8 cellular contexts compared by ENCODE assay signal in the genomic region with DNA sequence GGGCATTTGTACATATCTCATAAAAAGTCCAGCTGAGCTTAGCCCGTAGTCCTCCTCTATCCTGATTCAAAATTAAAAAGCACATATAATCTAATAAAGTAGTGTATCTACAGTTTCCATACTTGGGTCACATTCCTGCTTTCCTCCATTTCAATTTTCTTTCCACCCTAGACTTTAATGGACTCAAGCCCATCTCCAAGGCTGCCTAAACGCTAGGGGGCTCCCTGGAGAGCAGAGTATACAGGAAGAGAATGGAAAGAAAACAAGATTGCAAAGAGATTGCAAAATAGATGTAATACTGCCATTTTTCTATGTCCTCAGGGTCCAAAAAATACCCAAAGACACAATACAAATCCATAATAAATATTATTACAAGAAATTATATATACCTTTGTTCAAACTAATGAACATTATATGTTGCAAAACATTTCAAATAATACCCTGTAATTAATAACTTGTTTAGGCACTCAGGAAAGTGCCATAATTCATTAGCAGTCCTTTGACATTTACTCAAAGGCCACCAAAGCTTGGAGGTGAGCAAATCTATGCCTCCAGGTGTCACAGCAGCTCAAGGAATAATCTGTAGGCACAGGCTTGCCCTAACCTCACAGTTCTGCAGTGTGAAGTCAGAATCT. TPM values are rescaled to one million over a fixed set of nuclear protein-coding genes. Genes with fewer than 3 reads are reported as not detected.
A peak's percentile ranks its signal among the peaks of the same experiment; 100 is the strongest.
DNase-seq lines count a peak whose midpoint lies in the region; ATAC-seq and TF ChIP-seq lines count a peak whose summit lies in the region.

No MANE protein-coding gene starts in this region.

- H3K9me3 Mint-ChIP-seq in CD8-positive, alpha-beta T cell, result no peaks in the 10 kb centered on the region
- no peaks in the 10 kb centered on the region for H3K9me3 Mint-ChIP-seq in type B pancreatic cell

- intact Hi-C loops in CD8-positive, alpha-beta T cell (cut with DNase I, micrococcal nuclease), result loop anchor here (1.0 to 10.0 kb wide), 8 partner anchors 75 to 1258 kb away; partner anchors contain the start of genes GCLC (in 1 of the 2), GSTA4 (in 1 of the 2) and PAQR8 (in 1 of the 2)

- H3K9ac ChIP-seq in neural cell (ENCODE audit: low read length), result no peak overlapping the region

- peaks cover 42% of the 10 kb centered on the region for H3K4me1 Mint-ChIP-seq in CD8-positive, alpha-beta T cell (ENCODE audit: low read depth)
- peaks cover 17% of the 10 kb centered on the region for H3K4me1 Mint-ChIP-seq in type B pancreatic cell (ENCODE audit: unreplicated experiment)

- TF ChIP-seq CTCF in CD8-positive, alpha-beta T cell (IDR thresholded peaks at IDR 0.05), result peak; percentile 57
- TF ChIP-seq CTCF in HL-60 (IDR thresholded peaks at IDR 0.05; ENCODE audit: insufficient read depth, low read length) (peak; percentile 65), neural cell (IDR thresholded peaks at IDR 0.05; ENCODE audit: poor library complexity, severe bottlenecking) (peak; percentile 12), type B pancreatic cell (conservative IDR thresholded peaks at IDR 0.05) (peak; percentile 83)

- no peaks in the 10 kb centered on the region for H4K20me1 ChIP-seq in neural cell (ENCODE audit: insufficient read depth)

- no peak for TF ChIP-seq EP300 in neural cell (conservative IDR thresholded peaks at IDR 0.05; ENCODE audit: poor library complexity, severe bottlenecking)

- H3K4me2 ChIP-seq in neural cell (ENCODE audit: low read length), result no peak overlapping the region

- peaks cover 18% of the 10 kb centered on the region for H3K79me2 ChIP-seq in neural cell (replicated peaks; ENCODE audit: insufficient read depth, low read length)

- H3K36me3 ChIP-seq in CD8-positive, alpha-beta T cell (ENCODE audit: insufficient read depth, low read length), result peaks cover 6% of the 10 kb centered on the region
- H3K36me3 ChIP-seq in neural cell (ENCODE audit: insufficient read depth, low read length), result no peaks in the 10 kb centered on the region

- H3K4me3 Mint-ChIP-seq in CD8-positive, alpha-beta T cell, result peak overlapping the region; percentile 29
- H3K4me3 Mint-ChIP-seq in type B pancreatic cell, result peak overlapping the region; percentile 76

- H3F3A ChIP-seq in neural cell (ENCODE audit: insufficient read depth, low read length, poor library complexity, severe bottlenecking), result no peaks in the 10 kb centered on the region

- POLR2A ChIA-PET in CD8-positive, alpha-beta T cell (lab: Charles Lee), result interaction anchor here (2.3 to 4.7 kb wide), 6 partner anchors 21 to 133 kb away, joined by 9 to 68 read pairs (median 22); partner anchors contain the start of genes EFHC1 and PAQR8

- H3K4me3 ChIP-seq in CD8-positive, alpha-beta T cell (ENCODE audit: low read depth, low read length), result no peak overlapping the region
- H3K4me3 ChIP-seq in HL-60 (replicated peaks; ENCODE audit: insufficient read depth, low read length), result no peak overlapping the region
- no peak overlapping the region for H3K4me3 ChIP-seq in neural cell (ENCODE audit: low read length)

- H3K27ac Mint-ChIP-seq in CD8-positive, alpha-beta T cell, result peak overlapping the region; percentile 23
- peak overlapping the region; percentile 42 for H3K27ac Mint-ChIP-seq in type B pancreatic cell

- H3K9me3 ChIP-seq in CD8-positive, alpha-beta T cell (ENCODE audit: low read length), result no peaks in the 10 kb centered on the region
- no peaks in the 10 kb centered on the region for H3K9me3 ChIP-seq in neural cell (ENCODE audit: low read length)

- H3K9me2 ChIP-seq in neural cell (ENCODE audit: insufficient read depth, low read length), result no peaks in the 10 kb centered on the region

- CTCF ChIA-PET in CD8-positive, alpha-beta T cell (lab: Charles Lee), result interaction anchor here (0.6 to 10.6 kb wide), 19 partner anchors 9 to 378 kb away, joined by 3 to 229 read pairs (median 8); partner anchors contain the start of genes EFHC1 and PAQR8

- H3K27me3 Mint-ChIP-seq in CD8-positive, alpha-beta T cell (ENCODE audit: low read depth), result no peaks in the 10 kb centered on the region
- H3K27me3 Mint-ChIP-seq in type B pancreatic cell, result no peaks in the 10 kb centered on the region

- H3K27me3 ChIP-seq in CD8-positive, alpha-beta T cell (ENCODE audit: insufficient read depth, low read length), result no peaks in the 10 kb centered on the region
- H3K27me3 ChIP-seq in HL-60 (ENCODE audit: insufficient read depth, poor library complexity, severe bottlenecking), result no peaks in the 10 kb centered on the region
- H3K27me3 ChIP-seq in neural cell (ENCODE audit: insufficient read depth, low read depth, low read length), result no peaks in the 10 kb centered on the region

- H2AFZ ChIP-seq in neural cell (ENCODE audit: low read depth, low read length), result no peak overlapping the region

- no peak for TF ChIP-seq RAD21 in neural cell (conservative IDR thresholded peaks at IDR 0.05)

- no peak overlapping the region for H3K27ac ChIP-seq in CD8-positive, alpha-beta T cell (ENCODE audit: low read depth, low read length)
- H3K27ac ChIP-seq in HL-60 (replicated peaks) (peak overlapping the region; percentile 37), neural cell (ENCODE audit: low read length) (no peak overlapping the region)

- DNase-seq in CD8-positive, alpha-beta T cell, result peak in 6 of 7 experiments; percentile 36 to 63 (median 58)
- DNase-seq in HL-60 (ENCODE audit: low read depth in 1 of 2, low spot score in 1 of 2), result peak in 1 of 2 experiments; percentile 91
- DNase-seq in NCI-H82 (lab: John Stamatoyannopoulos, UW), result peak; percentile 85
- DNase-seq in activated CD8-positive, alpha-beta memory T cell treated with anti-CD3 and anti-CD28 coated beads, Interleukin-2, amount 50 U/mL, for 24 hours (ENCODE audit: extremely low read depth), result peak; percentile 23
- DNase-seq in erythroblast (lab: John Stamatoyannopoulos, UW), result peak; percentile 69 to 79
- no peak for DNase-seq in type B pancreatic cell (ENCODE audit: extremely low spot score, unreplicated experiment)

- H3K4me1 ChIP-seq in CD8-positive, alpha-beta T cell (ENCODE audit: insufficient read depth, low read length), result peaks cover 36% of the 10 kb centered on the region

- TF ChIP-seq POLR2A in erythroblast (IDR thresholded peaks at IDR 0.05; ENCODE audit: low read length), result no peak

- ATAC-seq in CD8-positive, alpha-beta T cell, result no peak
- ATAC-seq in HG02840 (IDR thresholded peaks at IDR 0.05; ENCODE audit: low FRiP score, unreplicated experiment), result no peak

- peaks cover 10% of the 10 kb centered on the region for H3K36me3 Mint-ChIP-seq in CD8-positive, alpha-beta T cell
- peaks cover 8% of the 10 kb centered on the region for H3K36me3 Mint-ChIP-seq in type B pancreatic cell

TF ChIP-seq in neural cell, 6 proteins besides CTCF, POLR2A, EP300 and RAD21:
- TF ChIP-seq POLR2AphosphoS5 (IDR thresholded peaks at IDR 0.05), result no peak
- TF ChIP-seq MXI1 (conservative IDR thresholded peaks at IDR 0.05; ENCODE audit: poor library complexity, severe bottlenecking), result no peak
- no peak for TF ChIP-seq REST (IDR thresholded peaks at IDR 0.05; ENCODE audit: borderline replicate concordance)
- TF ChIP-seq TAF1 (IDR thresholded peaks at IDR 0.05; ENCODE audit: low read depth), result no peak
- TF ChIP-seq EZH2 (IDR thresholded peaks at IDR 0.05; ENCODE audit: borderline replicate concordance, insufficient read depth, low read length, poor library complexity, severe bottlenecking), result no peak
- no peak for TF ChIP-seq SMC3 (conservative IDR thresholded peaks at IDR 0.05; ENCODE audit: poor library complexity)

RNA-seq across cellular contexts. Expression of gene MCM3, which starts 2.4 kb away (rescaled TPM):
- 1 to 10 TPM; 6.2 to 6.8 TPM for total RNA-seq in CD8-positive, alpha-beta T cell
- 8.6 and 8.8 TPM in 2 replicates for polyA plus RNA-seq in neural cell
- polyA minus RNA-seq in neural cell, result 9.7 and 13.8 TPM in 2 replicates
- 68.2 and 122 TPM in 2 replicates for total RNA-seq in type B pancreatic cell (ENCODE audit: low replicate concordance)

RNA-seq across cellular contexts. Expression of gene IL17F, which starts 42.6 kb away (rescaled TPM):
- not detected for total RNA-seq in CD8-positive, alpha-beta T cell
- not detected in 2 replicates for polyA plus RNA-seq in neural cell
- polyA minus RNA-seq in neural cell, result not detected in 2 replicates
- not detected in 2 replicates for total RNA-seq in type B pancreatic cell (ENCODE audit: low replicate concordance)

Comparison
In these comparisons a context has a peak if more than half of its experiments do, and no peak if none do; other contexts are left out.
1. CTCF ChIP-seq: peak in every context shown above with its lines; median percentile 83 in type B pancreatic cell; 65 in HL-60; 57 in CD8-positive, alpha-beta T cell; 12 in neural cell.